1 cellular context compared by ENCODE assay signal in the genomic region with DNA sequence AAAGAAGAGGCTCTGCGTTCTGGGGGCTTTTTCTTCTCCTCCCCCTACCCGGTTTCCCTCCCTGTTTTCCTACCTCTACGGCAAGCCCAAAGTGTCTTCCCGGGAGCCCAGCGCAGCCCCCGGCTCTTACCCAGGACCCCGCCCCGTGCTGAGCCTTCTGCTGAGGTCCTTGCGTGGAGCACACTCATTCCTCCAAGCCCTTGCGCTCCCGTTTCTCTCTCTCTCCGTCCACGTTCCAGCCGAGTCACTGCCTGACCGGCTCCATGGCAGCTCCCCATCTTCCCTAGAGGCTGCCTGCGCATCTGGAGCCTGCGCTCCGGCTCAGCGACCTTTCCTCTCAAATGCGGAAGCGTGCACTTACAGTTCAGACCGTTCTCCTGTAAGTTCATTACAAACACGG.
TF ChIP-seq lines count a peak whose summit lies in the region.

No MANE protein-coding gene starts in this region.

TF ChIP-seq in GM12878, 131 proteins besides CTCF, POLR2A, EP300 and RAD21 (continued from another document):
- TF ChIP-seq MTA3 (IDR thresholded peaks at IDR 0.05; ENCODE audit: borderline replicate concordance, low read length) (no peak), EED (IDR thresholded peaks at IDR 0.05; ENCODE audit: low read depth) (no peak)
